In the genomic region with DNA sequence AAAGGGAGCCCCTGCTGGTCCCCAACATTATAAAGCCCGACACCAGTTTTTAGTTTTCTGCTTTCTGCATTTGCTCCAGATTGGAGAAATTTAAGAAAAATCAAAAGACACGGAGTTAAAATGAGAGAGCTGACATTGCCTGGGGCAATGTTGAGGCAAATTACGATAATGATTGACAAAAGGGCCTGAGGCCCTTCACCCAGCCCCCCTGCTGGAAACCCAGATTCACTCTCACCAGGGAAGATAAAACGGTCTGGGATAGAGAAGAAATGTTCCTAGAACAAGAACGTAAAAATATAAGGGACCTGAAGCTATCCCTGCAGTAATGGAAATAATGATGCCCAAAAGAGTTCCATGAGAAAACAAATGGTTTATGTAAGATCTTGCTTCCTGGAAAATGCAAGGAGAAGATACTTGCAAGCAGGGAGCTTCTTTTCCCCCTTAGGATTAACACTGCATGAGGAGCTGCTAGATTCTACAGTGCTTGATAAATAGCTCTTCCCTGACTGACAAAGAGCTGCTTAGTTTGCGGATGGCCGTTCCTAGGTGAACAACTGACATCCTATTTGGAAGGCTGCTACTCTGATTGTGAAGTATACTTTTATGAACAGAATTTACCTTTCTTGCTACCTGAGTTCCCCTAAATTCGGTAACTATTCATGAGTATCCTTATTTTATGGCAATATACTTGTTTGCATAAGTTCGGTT, we compare ENCODE assay signal across 21 cellular contexts.
DNase-seq lines count a peak whose midpoint lies in the region; ATAC-seq lines count a peak whose summit lies in the region.
"Had no signal": no experiment of that assay in that cellular context is flagged by ENCODE, and none has a peak within 500 bp of the region (broad histone marks: within the 10 kb centered on the region; RNA-seq: fewer than 3 reads in every experiment).

No MANE protein-coding gene starts in this region.

- H3K4me3 ChIP-seq in endocrine pancreas (ENCODE audit: control insufficient read depth, insufficient read depth, low read length), result no peak overlapping the region
- H3K4me3 ChIP-seq: Peyer's patch, SK-N-MC had no signal

- no peaks in the 10 kb centered on the region for H3K27me3 ChIP-seq in endocrine pancreas (ENCODE audit: control insufficient read depth, insufficient read depth, low read length)
- H3K27me3 ChIP-seq: BE2C, Peyer's patch had no signal

- no peak for ATAC-seq in HG03045 (IDR thresholded peaks at IDR 0.05; ENCODE audit: unreplicated experiment)

- peak overlapping the region; percentile 22 for H3K9ac ChIP-seq in endocrine pancreas (ENCODE audit: control insufficient read depth, insufficient read depth, low read length)

- H3K36me3 ChIP-seq in endocrine pancreas (ENCODE audit: control insufficient read depth, insufficient read depth, low read length), result no peaks in the 10 kb centered on the region
- H3K36me3 ChIP-seq: BE2C, Peyer's patch had no signal

- H3K4me1 ChIP-seq in endocrine pancreas (ENCODE audit: control insufficient read depth, insufficient read depth, low read length), result no peaks in the 10 kb centered on the region
- H3K4me1 ChIP-seq: BE2C, Peyer's patch had no signal

- DNase-seq in NCI-H1417 (lab: John Stamatoyannopoulos, UW) (peak in 2 of 3 experiments; percentile 25 to 68), NCI-H1417 treated with DMSO at 0.1 percent for 48 hours (lab: John Stamatoyannopoulos, UW) (no peak), NCI-H69 (lab: John Stamatoyannopoulos, UW) (peak; percentile 39), retina (peak; percentile 59), COR-L47 (lab: John Stamatoyannopoulos, UW) (no peak), inferior parietal cortex (ENCODE audit: extremely low spot score) (no peak)
- DNase-seq: BE2C; Calu3; CD8-positive, alpha-beta memory T cell; DMS153; MM.1S; NCI-H187 treated with DMSO at 0.1 percent for 48 hours; NCI-H2171 treated with DMSO at 0.1 percent for 48 hours; NCI-H446; NCI-H524 treated with DMSO at 0.1 percent for 48 hours; OCI-M1; Peyer's patch; SHP77 treated with DMSO at 0.1 percent for 48 hours had no signal

- no peaks in the 10 kb centered on the region for H3K9me3 ChIP-seq in endocrine pancreas (ENCODE audit: control insufficient read depth, low read length)
- H3K9me3 ChIP-seq: BE2C, Peyer's patch had no signal

Comparison
In these comparisons a context has a peak if more than half of its experiments do, and no peak if none do; other contexts are left out.
1. DNase-seq: peak in NCI-H1417 (2 of 3), NCI-H69 (single experiment) and retina (single experiment); none in NCI-H1417 treated with DMSO at 0.1 percent for 48 hours (single experiment), COR-L47 (single experiment) and inferior parietal cortex (single experiment).